8 cellular contexts compared by ENCODE assay signal in the genomic region with DNA sequence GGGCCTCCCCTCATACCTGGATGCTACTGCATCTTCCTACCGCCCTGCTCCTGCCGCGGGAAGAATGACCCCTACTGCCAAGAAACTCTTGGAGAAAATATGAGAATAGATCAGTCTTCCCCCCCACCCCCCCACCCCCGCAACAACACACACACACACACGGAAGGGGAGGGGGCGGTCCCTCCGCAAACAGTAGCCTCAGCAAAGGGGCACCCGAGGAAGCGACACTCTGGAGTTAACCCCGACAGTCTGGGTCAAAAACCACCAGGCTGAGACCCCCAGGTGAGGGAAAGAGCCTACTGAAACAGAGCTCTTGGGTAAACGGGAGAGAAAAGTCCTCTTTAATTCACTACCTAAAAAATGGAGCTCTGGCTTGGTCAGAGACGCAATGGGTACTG. TPM values are rescaled to one million over a fixed set of nuclear protein-coding genes. Genes with fewer than 3 reads are reported as not detected.
DNase-seq lines count a peak whose midpoint lies in the region; ATAC-seq, FAIRE-seq and TF ChIP-seq lines count a peak whose summit lies in the region.

No MANE protein-coding gene starts in this region.

- H4K91ac ChIP-seq in mesenchymal stem cell (ENCODE audit: low read length), result no peak overlapping the region

- TF ChIP-seq POLR2A in GM12878 (IDR thresholded peaks at IDR 0.05; ENCODE audit: low read depth, low read length), result no peak

- BruUV-seq in GM12878 (replicated peaks; lab: Mats Ljungman, UMichigan), result no TSS peak

- peak overlapping the region; percentile 9 for H2BK120ac ChIP-seq in mesenchymal stem cell (ENCODE audit: low read depth, low read length)

- ATAC-seq in GM12878, result no peak
- ATAC-seq in GM18868 (IDR thresholded peaks at IDR 0.05; ENCODE audit: unreplicated experiment), result no peak

- no peak overlapping the region for H3K23ac ChIP-seq in mesenchymal stem cell (ENCODE audit: low read length in 2 of 2)

- no peak overlapping the region for H2BK5ac ChIP-seq in mesenchymal stem cell (ENCODE audit: low read depth, low read length, poor library complexity, severe bottlenecking)

- no peak for FAIRE-seq in GM12878 (lab: Jason Lieb, UNC)

- H3K36me3 ChIP-seq in cardiac muscle cell (no peaks in the 10 kb centered on the region), GM12878 (ENCODE audit: control insufficient read depth in 2 of 2, insufficient read depth in 2 of 2, low read length in 1 of 2) (peaks cover 6 to 12% of the 10 kb centered on the region in 2 experiments; a peak in 2 of 4 replicates), mesenchymal stem cell (ENCODE audit: control insufficient read depth in 1 of 2, insufficient read depth in 2 of 2, low read depth in 1 of 2, low read length in 2 of 2) (peaks cover 26 to 35% of the 10 kb centered on the region in 2 experiments), urinary bladder (ENCODE audit: insufficient read depth) (no peaks in the 10 kb centered on the region)

- no peak overlapping the region for H3K14ac ChIP-seq in mesenchymal stem cell (ENCODE audit: low read length in 2 of 2)

- no peaks in the 10 kb centered on the region; the same call in 1 of the 2 replicates for H4K20me1 ChIP-seq in GM12878 (ENCODE audit: control insufficient read depth, insufficient read depth)

- no peak for DNase-seq in cardiac muscle cell (ENCODE audit: low read depth in 1 of 2, low spot score in 1 of 2)
- DNase-seq in cardiac septum (ENCODE audit: low spot score), result no peak
- no peak for DNase-seq in GM12878 (ENCODE audit: low read depth, low spot score)
- no peak for DNase-seq in mesenchymal stem cell
- DNase-seq in NCI-H1105 (lab: John Stamatoyannopoulos, UW), result no peak
- no peak for DNase-seq in NCI-H748 (lab: John Stamatoyannopoulos, UW; ENCODE audit: unreplicated experiment)

- POLR2A ChIA-PET in GM12878 (lab: Charles Lee), result interaction anchor here (0.6 to 10.3 kb wide), 8 partner anchors 9 to 543 kb away, joined by 3 to 220 read pairs (median 4); partner anchors contain the start of genes SMIM7 and TMEM38A

- peaks cover 5% of the 10 kb centered on the region for H3K79me1 ChIP-seq in mesenchymal stem cell (replicated peaks; ENCODE audit: low read length, poor library complexity, severe bottlenecking)

- intact Hi-C loops in cardiac septum (cut with DNase I) (loop anchor here (5.0 kb wide), 1 partner anchor 39 kb away; no protein-coding TSS in a partner anchor), GM12878 (cut with micrococcal nuclease; ENCODE audit: unreplicated experiment) (loop anchor here (5.0 kb wide), 1 partner anchor 36 kb away; the partner anchor contains the start of genes SMIM7 and TMEM38A)

- H3K4ac ChIP-seq in mesenchymal stem cell (ENCODE audit: low read depth in 1 of 2, low read length in 2 of 2), result no peak overlapping the region

- H3K9me3 ChIP-seq in cardiac muscle cell (ENCODE audit: low read depth) (no peaks in the 10 kb centered on the region), GM12878 (replicated peaks; ENCODE audit: control insufficient read depth, insufficient read depth, low read length) (no peaks in the 10 kb centered on the region; the same call in 2 of the 3 replicates), mesenchymal stem cell (ENCODE audit: control insufficient read depth, low read length) (no peaks in the 10 kb centered on the region)

- H3K4me3 ChIP-seq in cardiac muscle cell, result peak overlapping the region; percentile 98
- peak overlapping the region; percentile 94 for H3K4me3 ChIP-seq in GM12878
- H3K4me3 ChIP-seq in mesenchymal stem cell (ENCODE audit: insufficient read depth in 1 of 2, low read depth in 1 of 2, low read length in 2 of 2), result peak overlapping the region; percentile 94 to 97
- peak overlapping the region; percentile 100 for H3K4me3 ChIP-seq in urinary bladder (ENCODE audit: low read depth, low read length)

- H2AK5ac ChIP-seq in mesenchymal stem cell (ENCODE audit: low read length, severe bottlenecking), result no peak overlapping the region

- TF ChIP-seq RAD21 in GM12878 (IDR thresholded peaks at IDR 0.05; ENCODE audit: insufficient read depth, low read depth, low read length), result no peak

- peaks cover 74% of the 10 kb centered on the region for H3K79me2 ChIP-seq in GM12878 (ENCODE audit: control insufficient read depth, insufficient read depth, low read length)

- no peak overlapping the region for H2AFZ ChIP-seq in GM12878 (ENCODE audit: control insufficient read depth, low read depth, low read length)
- no peak overlapping the region for H2AFZ ChIP-seq in mesenchymal stem cell (ENCODE audit: low read depth, low read length)

- H3K18ac ChIP-seq in mesenchymal stem cell (ENCODE audit: low read depth in 1 of 2, low read length in 2 of 2), result no peak overlapping the region

- H3K4me1 ChIP-seq in cardiac muscle cell (ENCODE audit: low read depth) (peaks cover 13% of the 10 kb centered on the region), GM12878 (ENCODE audit: control insufficient read depth, insufficient read depth, low read length) (peaks cover 18% of the 10 kb centered on the region), mesenchymal stem cell (ENCODE audit: control insufficient read depth, insufficient read depth, low read depth, low read length) (peaks cover 11% of the 10 kb centered on the region), urinary bladder (ENCODE audit: insufficient read depth) (no peaks in the 10 kb centered on the region)

- no peak overlapping the region for H2BK12ac ChIP-seq in mesenchymal stem cell (ENCODE audit: low read length in 2 of 2)

- in situ Hi-C loops in GM12878 (cut with MboI), result loop anchor here (5.0 kb wide), 1 partner anchor 39 kb away; no protein-coding TSS in a partner anchor

- H3K27me3 ChIP-seq in cardiac muscle cell (no peaks in the 10 kb centered on the region), GM12878 (replicated peaks in 1 of 2; ENCODE audit: control insufficient read depth in 2 of 2, insufficient read depth in 2 of 2, low read length in 1 of 2) (no peaks in the 10 kb centered on the region), mesenchymal stem cell (ENCODE audit: control insufficient read depth in 1 of 2, insufficient read depth in 1 of 2, low read length in 2 of 2) (no peaks in the 10 kb centered on the region)

- TF ChIP-seq CTCF in cardiac muscle cell (IDR thresholded peaks at IDR 0.05; ENCODE audit: low read depth, low read length) (no peak), GM12878 (IDR thresholded peaks at IDR 0.05 in 2 of 3, conservative IDR thresholded peaks at IDR 0.05 in 1 of 3; ENCODE audit: control insufficient read depth in 2 of 3, extremely low read depth in 1 of 3, insufficient read depth in 1 of 3, low read depth in 3 of 3, low read length in 3 of 3) (no peak)

- CTCF ChIA-PET in GM12878 (lab: Yijun Ruan, JAX), result interaction anchor here (1.0 to 9.0 kb wide), 3 partner anchors 39 to 274 kb away, joined by 3 to 83 read pairs (median 4); no protein-coding TSS in a partner anchor

- H4K8ac ChIP-seq in mesenchymal stem cell (ENCODE audit: low read length), result no peak overlapping the region

- SMC1A ChIA-PET in GM12878 (lab: Charles Lee; ENCODE audit: uncharacterized antibody, unreplicated experiment), result interaction anchor here (1.1 to 10.1 kb wide), 5 partner anchors 9 to 53 kb away, joined by 4 to 164 read pairs (median 9); no protein-coding TSS in a partner anchor

- WGBS in GM12878 (ENCODE audit: insufficient coverage, insufficient replicate concordance, low lambda C conversion rate, missing lambda C conversion rate), result 0% methylated on average over 12 of the region's 12 CpGs
- 36% methylated on average over 6 of the region's 12 CpGs for WGBS in mesenchymal stem cell
- WGBS in urinary bladder, result 6% methylated on average over 12 of the region's 12 CpGs

- RAD21 ChIA-PET in GM12878 (lab: Charles Lee; ENCODE audit: unreplicated experiment), result interaction anchor here (1.0 to 9.0 kb wide), 3 partner anchors 9 to 83 kb away, joined by 4 to 169 read pairs (median 5); no protein-coding TSS in a partner anchor

- no peak for TF ChIP-seq EP300 in GM12878 (IDR thresholded peaks at IDR 0.05; ENCODE audit: borderline replicate concordance in 1 of 2, control insufficient read depth in 1 of 2, low read depth in 2 of 2, low read length in 2 of 2)

- H2BK15ac ChIP-seq in mesenchymal stem cell (ENCODE audit: low read depth, poor library complexity, severe bottlenecking), result no peak overlapping the region

- H3K4me2 ChIP-seq in GM12878 (ENCODE audit: control insufficient read depth, insufficient read depth) (peak overlapping the region; percentile 77), mesenchymal stem cell (ENCODE audit: low read length, poor library complexity, severe bottlenecking) (peak overlapping the region; percentile 81)

- H3K27ac ChIP-seq in cardiac muscle cell (peak overlapping the region; percentile 86), GM12878 (ENCODE audit: control insufficient read depth, insufficient read depth) (peak overlapping the region; percentile 66), mesenchymal stem cell (ENCODE audit: low read length, poor library complexity, severe bottlenecking) (peak overlapping the region; percentile 70), urinary bladder (ENCODE audit: low read depth) (no peak overlapping the region)

- peak overlapping the region; percentile 82 for H3K9ac ChIP-seq in GM12878 (ENCODE audit: control insufficient read depth, insufficient read depth, low read length)
- peak overlapping the region; percentile 98 for H3K9ac ChIP-seq in mesenchymal stem cell (ENCODE audit: low read length)

RNA-seq across cellular contexts. Expression of gene MED26, which starts 1.2 kb away (rescaled TPM):
- 14.2 and 15.1 TPM in 2 replicates for total RNA-seq in cardiac muscle cell
- 5.9 and 9.1 TPM in 2 replicates for polyA plus RNA-seq in cardiac muscle cell
- 4.3 TPM for total RNA-seq in cardiac septum
- total RNA-seq in GM12878 (2013; cell fraction: nucleolus; rRNA removed), result 44.3 and 46.5 TPM in 2 replicates
- total RNA-seq in GM12878 (2014; rRNA removed), result 13.8 and 15.3 TPM in 2 replicates
- 7.2 and 8.6 TPM in 2 replicates for total RNA-seq in GM12878 (2014; rRNA removed; fragmentation: Illumina TruSeq; extraction: Trizol)
- 20.2 and 21.4 TPM in 2 replicates for total RNA-seq in GM12878 (2021)
- polyA plus RNA-seq in GM12878 (2011; ENCODE audit: low read depth), result 3.3 TPM
- polyA plus RNA-seq in GM12878 (2011; rRNA removed), result 10.0 and 14.0 TPM in 2 replicates
- 14.4 and 19.2 TPM in 2 replicates for polyA plus RNA-seq in GM12878 (2011; cell fraction: cytosol; rRNA removed)
- 18.8 and 19.7 TPM in 2 replicates for polyA plus RNA-seq in GM12878 (2011; cell fraction: nucleus; rRNA removed)
- 7.8 and 10.8 TPM in 2 replicates for polyA plus RNA-seq in GM12878 (2012)
- polyA plus RNA-seq in GM12878 (2014; fragmentation: Illumina TruSeq; extraction: Trizol), result 3.6 and 8.0 TPM in 2 replicates
- 1 to 10 TPM; 1.1 to 2.2 TPM for polyA plus RNA-seq in GM12878 (2014; fragmentation: Nextera tagmentation; extraction: Ambion mirVana)
- polyA plus RNA-seq in GM12878 (2014; rRNA removed), result 12.4 and 15.2 TPM in 2 replicates
- 10 to 100 TPM in 1 of 2 experiments, 1 to 10 TPM in 1; 9.2 to 10.1 TPM for polyA plus RNA-seq in GM12878 (2016; fragmentation: Nextera tagmentation; extraction: Ambion mirVana)
- 19.0 and 25.2 TPM in 2 replicates for polyA minus RNA-seq in GM12878 (2011; rRNA and poly(A)+ RNA removed)
- 12.0 and 15.0 TPM in 2 replicates for polyA minus RNA-seq in GM12878 (2011; cell fraction: cytosol; rRNA and poly(A)+ RNA removed)
- polyA minus RNA-seq in GM12878 (2011; cell fraction: nucleus; rRNA and poly(A)+ RNA removed), result 21.2 and 41.1 TPM in 2 replicates
- 4.5 TPM for polyA plus RNA-seq in mesenchymal stem cell (2013, experiment 1 of 2)
- 4.4 TPM for polyA plus RNA-seq in mesenchymal stem cell (2013, experiment 2 of 2)
- total RNA-seq in urinary bladder, result 3.5 TPM
- 7.6 TPM for polyA plus RNA-seq in urinary bladder

RNA-seq across cellular contexts. Expression of gene SMIM7, which starts 33.1 kb away (rescaled TPM):
- total RNA-seq in cardiac muscle cell, result 63.0 and 67.2 TPM in 2 replicates
- 88.2 and 104 TPM in 2 replicates for polyA plus RNA-seq in cardiac muscle cell
- 47.0 TPM for total RNA-seq in cardiac septum
- 131 and 132 TPM in 2 replicates for total RNA-seq in GM12878 (2013; cell fraction: nucleolus; rRNA removed)
- total RNA-seq in GM12878 (2014; rRNA removed), result 49.9 and 51.3 TPM in 2 replicates
- total RNA-seq in GM12878 (2014; rRNA removed; fragmentation: Illumina TruSeq; extraction: Trizol), result 68.1 and 69.4 TPM in 2 replicates
- 44.6 and 45.7 TPM in 2 replicates for total RNA-seq in GM12878 (2021)
- polyA plus RNA-seq in GM12878 (2011; ENCODE audit: low read depth), result 39.2 TPM
- 88.8 and 96.7 TPM in 2 replicates for polyA plus RNA-seq in GM12878 (2011; rRNA removed)
- 73.5 and 81.4 TPM in 2 replicates for polyA plus RNA-seq in GM12878 (2011; cell fraction: cytosol; rRNA removed)
- polyA plus RNA-seq in GM12878 (2011; cell fraction: nucleus; rRNA removed), result 54.6 and 59.6 TPM in 2 replicates
- 48.8 and 52.3 TPM in 2 replicates for polyA plus RNA-seq in GM12878 (2012)
- 71.7 and 99.7 TPM in 2 replicates for polyA plus RNA-seq in GM12878 (2014; fragmentation: Illumina TruSeq; extraction: Trizol)
- 100 to 1,000 TPM; 157 to 170 TPM for polyA plus RNA-seq in GM12878 (2014; fragmentation: Nextera tagmentation; extraction: Ambion mirVana)
- 60.0 and 66.0 TPM in 2 replicates for polyA plus RNA-seq in GM12878 (2014; rRNA removed)
- polyA plus RNA-seq in GM12878 (2016; fragmentation: Nextera tagmentation; extraction: Ambion mirVana), result 10 to 100 TPM; 70.0 to 72.5 TPM
- polyA minus RNA-seq in GM12878 (2011; rRNA and poly(A)+ RNA removed), result 49.9 and 62.4 TPM in 2 replicates
- 15.6 and 20.6 TPM in 2 replicates for polyA minus RNA-seq in GM12878 (2011; cell fraction: cytosol; rRNA and poly(A)+ RNA removed)
- polyA minus RNA-seq in GM12878 (2011; cell fraction: nucleus; rRNA and poly(A)+ RNA removed), result 25.5 and 47.5 TPM in 2 replicates
- 67.8 TPM for polyA plus RNA-seq in mesenchymal stem cell (2013, experiment 1 of 2)
- polyA plus RNA-seq in mesenchymal stem cell (2013, experiment 2 of 2), result 69.3 TPM
- 73.8 TPM for total RNA-seq in urinary bladder
- 84.3 TPM for polyA plus RNA-seq in urinary bladder

RNA-seq across cellular contexts. Expression of gene TMEM38A, which starts 34.1 kb away (rescaled TPM):
- total RNA-seq in cardiac muscle cell (27.6 and 28.3 TPM in 2 replicates), cardiac septum (13.1 TPM), GM12878 (2014; rRNA removed) (18.0 and 19.1 TPM in 2 replicates), GM12878 (2014; rRNA removed; fragmentation: Illumina TruSeq; extraction: Trizol) (11.9 TPM in 2 replicates), GM12878 (2021) (14.5 and 17.2 TPM in 2 replicates), urinary bladder (8.0 TPM)
- polyA plus RNA-seq in cardiac muscle cell (33.4 and 41.1 TPM in 2 replicates), GM12878 (2011; rRNA removed) (9.8 and 12.7 TPM in 2 replicates), GM12878 (2014; fragmentation: Illumina TruSeq; extraction: Trizol) (11.5 and 12.4 TPM in 2 replicates), GM12878 (2014; fragmentation: Nextera tagmentation; extraction: Ambion mirVana) (1 to 10 TPM; 4.5 to 6.1 TPM), GM12878 (2014; rRNA removed) (17.9 and 20.4 TPM in 2 replicates), GM12878 (2016; fragmentation: Nextera tagmentation; extraction: Ambion mirVana) (10 to 100 TPM; 20.2 to 22.2 TPM), urinary bladder (4.2 TPM)
- 32.5 and 33.0 TPM in 2 replicates for total RNA-seq in GM12878 (2013; cell fraction: nucleolus; rRNA removed)
- polyA plus RNA-seq in GM12878 (2011; ENCODE audit: low read depth), result 13.2 TPM
- polyA plus RNA-seq in GM12878 (2011; cell fraction: cytosol; rRNA removed), result 14.7 and 19.0 TPM in 2 replicates
- 11.5 and 13.6 TPM in 2 replicates for polyA plus RNA-seq in GM12878 (2011; cell fraction: nucleus; rRNA removed)
- polyA plus RNA-seq in GM12878 (2012), result 18.4 and 20.6 TPM in 2 replicates
- 17.8 and 20.1 TPM in 2 replicates for polyA minus RNA-seq in GM12878 (2011; rRNA and poly(A)+ RNA removed)
- 4.4 and 5.7 TPM in 2 replicates for polyA minus RNA-seq in GM12878 (2011; cell fraction: cytosol; rRNA and poly(A)+ RNA removed)
- polyA minus RNA-seq in GM12878 (2011; cell fraction: nucleus; rRNA and poly(A)+ RNA removed), result 5.9 and 6.3 TPM in 2 replicates
- 0.95 TPM for polyA plus RNA-seq in mesenchymal stem cell (2013, experiment 1 of 2)
- 0.93 TPM for polyA plus RNA-seq in mesenchymal stem cell (2013, experiment 2 of 2)

RNA-seq across cellular contexts. Expression of gene SLC35E1, which starts 54.6 kb away (rescaled TPM):
- total RNA-seq in cardiac muscle cell, result 22.5 and 25.3 TPM in 2 replicates
- 29.7 and 35.5 TPM in 2 replicates for polyA plus RNA-seq in cardiac muscle cell
- total RNA-seq in cardiac septum, result 26.7 TPM
- total RNA-seq in GM12878 (2013; cell fraction: nucleolus; rRNA removed), result 130 and 131 TPM in 2 replicates
- 24.7 and 26.5 TPM in 2 replicates for total RNA-seq in GM12878 (2014; rRNA removed)
- total RNA-seq in GM12878 (2014; rRNA removed; fragmentation: Illumina TruSeq; extraction: Trizol), result 20.1 and 20.4 TPM in 2 replicates
- total RNA-seq in GM12878 (2021), result 30.9 and 33.7 TPM in 2 replicates
- polyA plus RNA-seq in GM12878 (2011; ENCODE audit: low read depth), result 23.4 TPM
- polyA plus RNA-seq in GM12878 (2011; rRNA removed), result 28.7 and 37.7 TPM in 2 replicates
- 42.7 and 47.6 TPM in 2 replicates for polyA plus RNA-seq in GM12878 (2011; cell fraction: cytosol; rRNA removed)
- 45.6 and 46.8 TPM in 2 replicates for polyA plus RNA-seq in GM12878 (2011; cell fraction: nucleus; rRNA removed)
- 32.1 and 35.8 TPM in 2 replicates for polyA plus RNA-seq in GM12878 (2012)
- 20.5 and 23.8 TPM in 2 replicates for polyA plus RNA-seq in GM12878 (2014; fragmentation: Illumina TruSeq; extraction: Trizol)
- polyA plus RNA-seq in GM12878 (2014; fragmentation: Nextera tagmentation; extraction: Ambion mirVana), result 10 to 100 TPM; 11.3 to 15.1 TPM
- polyA plus RNA-seq in GM12878 (2014; rRNA removed), result 19.6 and 26.7 TPM in 2 replicates
- 10 to 100 TPM; 12.6 to 20.0 TPM for polyA plus RNA-seq in GM12878 (2016; fragmentation: Nextera tagmentation; extraction: Ambion mirVana)
- polyA minus RNA-seq in GM12878 (2011; rRNA and poly(A)+ RNA removed), result 96.4 and 132 TPM in 2 replicates
- 29.0 and 31.5 TPM in 2 replicates for polyA minus RNA-seq in GM12878 (2011; cell fraction: cytosol; rRNA and poly(A)+ RNA removed)
- polyA minus RNA-seq in GM12878 (2011; cell fraction: nucleus; rRNA and poly(A)+ RNA removed), result 27.3 and 43.1 TPM in 2 replicates
- 65.2 TPM for polyA plus RNA-seq in mesenchymal stem cell (2013, experiment 1 of 2)
- 65.7 TPM for polyA plus RNA-seq in mesenchymal stem cell (2013, experiment 2 of 2)
- total RNA-seq in urinary bladder, result 18.9 TPM
- polyA plus RNA-seq in urinary bladder, result 22.8 TPM
